In genomic region chr15:63969652-63970421, GRCh38 we compare ENCODE assay signal across 10 cellular contexts.
DNase-seq lines count a peak whose midpoint lies in the region; ATAC-seq, FAIRE-seq and TF ChIP-seq lines count a peak whose summit lies in the region.
"Had no signal": no experiment of that assay in that cellular context is flagged by ENCODE, and none has a peak within 500 bp of the region (broad histone marks: within the 10 kb centered on the region; RNA-seq: fewer than 3 reads in every experiment).

No MANE protein-coding gene starts in this region.

- H3K27ac Mint-ChIP-seq in activated CD4-positive, alpha-beta T cell treated with anti-CD3 and anti-CD28 coated beads, Interleukin-2, amount 10 ng/mL, durations not matched to agents 24 days and 14 days: peak overlapping the region; percentile 100
- H3K27ac Mint-ChIP-seq in activated CD8-positive, alpha-beta T cell treated with anti-CD3 and anti-CD28 coated beads, Interleukin-2, amount 10 ng/mL, durations not matched to agents 7 days and 5 days: peak overlapping the region; percentile 96

- H3K4me3 ChIP-seq in keratinocyte (ENCODE audit: control insufficient read depth in 2 of 3, extremely low read depth in 1 of 3, insufficient read depth in 2 of 3, low read depth in 1 of 3, low read length in 3 of 3) (no peak overlapping the region), stomach (no peak overlapping the region)
- H3K4me3 ChIP-seq: tibial nerve had no signal

- H3K4me1 ChIP-seq in keratinocyte (ENCODE audit: control insufficient read depth, extremely low read depth, insufficient read depth, low read length): peaks cover 6% of the 10 kb centered on the region
- peaks cover 19 to 38% (median 33%) of the 10 kb centered on the region in 4 donors for H3K4me1 ChIP-seq in stomach

- no peaks in the 10 kb centered on the region for H4K20me1 ChIP-seq in keratinocyte (ENCODE audit: control insufficient read depth, extremely low read depth, insufficient read depth, low read length)

- POLR2A ChIA-PET in activated CD8-positive, alpha-beta T cell treated with anti-CD3 and anti-CD28 coated beads, Interleukin-2, amount 10 ng/mL, durations not matched to agents 7 days and 5 days (lab: Charles Lee): interaction anchor here (0.6 to 1.5 kb wide), 2 partner anchors 11 to 126 kb away, joined by 3 to 5 read pairs; no protein-coding TSS in a partner anchor

- TF ChIP-seq CTCF in keratinocyte (optimal IDR thresholded peaks at IDR 0.05 in 1 of 3, IDR thresholded peaks at IDR 0.05 in 1 of 3, conservative IDR thresholded peaks at IDR 0.05 in 1 of 3; ENCODE audit: extremely low read depth in 1 of 3, insufficient read depth in 2 of 3, low read length in 3 of 3): no peak
- no peak for TF ChIP-seq CTCF in stomach (IDR thresholded peaks at IDR 0.05)

- peak; percentile 3 for ATAC-seq in activated CD8-positive, alpha-beta T cell treated with anti-CD3 and anti-CD28 coated beads, Interleukin-2, amount 10 ng/mL, durations not matched to agents 7 days and 5 days
- no peak for ATAC-seq in GM21825 (IDR thresholded peaks at IDR 0.05; ENCODE audit: unreplicated experiment)
- no peak for ATAC-seq in HG02885 (IDR thresholded peaks at IDR 0.05; ENCODE audit: poor library complexity, unreplicated experiment)

- H3K4me1 Mint-ChIP-seq in activated CD4-positive, alpha-beta T cell treated with anti-CD3 and anti-CD28 coated beads, Interleukin-2, amount 10 ng/mL, durations not matched to agents 24 days and 14 days: peaks cover 51% of the 10 kb centered on the region
- peaks cover 44% of the 10 kb centered on the region for H3K4me1 Mint-ChIP-seq in activated CD8-positive, alpha-beta T cell treated with anti-CD3 and anti-CD28 coated beads, Interleukin-2, amount 10 ng/mL, durations not matched to agents 7 days and 5 days (ENCODE audit: low read depth)

- no peaks in the 10 kb centered on the region for H3K36me3 ChIP-seq in keratinocyte (ENCODE audit: control insufficient read depth in 2 of 2, extremely low read depth in 1 of 2, insufficient read depth in 2 of 2, low read length in 2 of 2)
- peaks cover 0 to 8% (median 3%) of the 10 kb centered on the region in 4 donors for H3K36me3 ChIP-seq in stomach

- no peaks in the 10 kb centered on the region for H3K79me2 ChIP-seq in keratinocyte (ENCODE audit: control insufficient read depth, insufficient read depth, low read length)

- 77 to 100% (median 90%) methylated on average over 2 of the region's 2 CpGs for WGBS in stomach, 5 donors

- H3K4me2 ChIP-seq in keratinocyte (ENCODE audit: control insufficient read depth, extremely low read depth, insufficient read depth, low read depth, low read length): no peak overlapping the region

- H3K9ac ChIP-seq in keratinocyte (ENCODE audit: control insufficient read depth, extremely low read depth, insufficient read depth, low read length): no peak overlapping the region

- no peak overlapping the region for H2AFZ ChIP-seq in keratinocyte (ENCODE audit: control insufficient read depth, low read length)

- H3K27me3 ChIP-seq in keratinocyte (ENCODE audit: control insufficient read depth, extremely low read depth, insufficient read depth, low read length) (no peaks in the 10 kb centered on the region), stomach (no peaks in the 10 kb centered on the region)
- H3K27me3 ChIP-seq: tibial nerve had no signal

- peak; percentile 61 for DNase-seq in activated CD4-positive, alpha-beta T cell treated with anti-CD3 and anti-CD28 coated beads, Interleukin-2, amount 10 ng/mL, durations not matched to agents 24 days and 14 days
- no peak for DNase-seq in activated CD4-positive, alpha-beta T cell treated with anti-CD3 and anti-CD28 coated beads for 4 hours
- peak; percentile 19 for DNase-seq in activated CD8-positive, alpha-beta T cell treated with anti-CD3 and anti-CD28 coated beads, Interleukin-2, amount 10 ng/mL, durations not matched to agents 7 days and 5 days
- DNase-seq in keratinocyte (ENCODE audit: low read depth, low spot score) (no peak), stomach (peak; percentile 89), mesenteric fat pad (ENCODE audit: low spot score) (no peak)
- DNase-seq: NCI-H446 had no signal

- H3K4me3 Mint-ChIP-seq in activated CD4-positive, alpha-beta T cell treated with anti-CD3 and anti-CD28 coated beads, Interleukin-2, amount 10 ng/mL, durations not matched to agents 24 days and 14 days: peak overlapping the region; percentile 83
- H3K4me3 Mint-ChIP-seq in activated CD8-positive, alpha-beta T cell treated with anti-CD3 and anti-CD28 coated beads, Interleukin-2, amount 10 ng/mL, durations not matched to agents 7 days and 5 days: peak overlapping the region; percentile 68

- TF ChIP-seq POLR2A in stomach (IDR thresholded peaks at IDR 0.05): no peak

- TF ChIP-seq EP300 in stomach (IDR thresholded peaks at IDR 0.05): no peak

- intact Hi-C loops in activated CD4-positive, alpha-beta T cell treated with anti-CD3 and anti-CD28 coated beads, Interleukin-2, amount 10 ng/mL, durations not matched to agents 24 days and 14 days (cut with micrococcal nuclease): loop anchor here (1.0 to 2.0 kb wide), 3 partner anchors 31 to 137 kb away; partner anchors contain the start of gene HERC1
- intact Hi-C loops in stomach (cut with DNase I; ENCODE audit: low total_unique reads): no loop called here

- H3K36me3 Mint-ChIP-seq in activated CD4-positive, alpha-beta T cell treated with anti-CD3 and anti-CD28 coated beads, Interleukin-2, amount 10 ng/mL, durations not matched to agents 24 days and 14 days (ENCODE audit: low read depth): peaks cover 10% of the 10 kb centered on the region
- peaks cover 2% of the 10 kb centered on the region for H3K36me3 Mint-ChIP-seq in activated CD8-positive, alpha-beta T cell treated with anti-CD3 and anti-CD28 coated beads, Interleukin-2, amount 10 ng/mL, durations not matched to agents 7 days and 5 days (ENCODE audit: low read depth)

- H3K9me3 Mint-ChIP-seq in activated CD4-positive, alpha-beta T cell treated with anti-CD3 and anti-CD28 coated beads, Interleukin-2, amount 10 ng/mL, durations not matched to agents 24 days and 14 days: peaks cover 8% of the 10 kb centered on the region
- H3K9me3 Mint-ChIP-seq in activated CD8-positive, alpha-beta T cell treated with anti-CD3 and anti-CD28 coated beads, Interleukin-2, amount 10 ng/mL, durations not matched to agents 7 days and 5 days (ENCODE audit: insufficient read depth): no peaks in the 10 kb centered on the region

- H3K27ac ChIP-seq in keratinocyte (ENCODE audit: control insufficient read depth, insufficient read depth, low read length) (no peak overlapping the region), stomach (peak overlapping the region; percentile 63 to 79 (median 64))

- dilution Hi-C loops in keratinocyte (cut with MboI; ENCODE audit: extremely low pct_ligation_motif_present, low sequenced_read_pairs): no loop called here

- FAIRE-seq in keratinocyte (lab: Jason Lieb, UNC): peak; percentile 13

- CTCF ChIA-PET in activated CD8-positive, alpha-beta T cell treated with anti-CD3 and anti-CD28 coated beads, Interleukin-2, amount 10 ng/mL, durations not matched to agents 7 days and 5 days (lab: Charles Lee): interaction anchor here (0.7 to 4.9 kb wide), 7 partner anchors 10 to 217 kb away, joined by 3 to 53 read pairs (median 6); no protein-coding TSS in a partner anchor

- H3K9me3 ChIP-seq in keratinocyte (ENCODE audit: control insufficient read depth, low read depth, low read length): no peaks in the 10 kb centered on the region
- no peaks in the 10 kb centered on the region for H3K9me3 ChIP-seq in stomach

- H3K9me1 ChIP-seq in keratinocyte (ENCODE audit: control insufficient read depth, extremely low read depth, insufficient read depth, low read length): no peaks in the 10 kb centered on the region

- H3K27me3 Mint-ChIP-seq in activated CD4-positive, alpha-beta T cell treated with anti-CD3 and anti-CD28 coated beads, Interleukin-2, amount 10 ng/mL, durations not matched to agents 24 days and 14 days: no peaks in the 10 kb centered on the region
- H3K27me3 Mint-ChIP-seq in activated CD8-positive, alpha-beta T cell treated with anti-CD3 and anti-CD28 coated beads, Interleukin-2, amount 10 ng/mL, durations not matched to agents 7 days and 5 days (ENCODE audit: low read depth): no peaks in the 10 kb centered on the region

Comparison
In these comparisons a context has a peak if more than half of its experiments do, and no peak if none do; other contexts are left out.
1. DNase-seq: peak in activated CD4-positive, alpha-beta T cell treated with anti-CD3 and anti-CD28 coated beads, Interleukin-2, amount 10 ng/mL, durations not matched to agents 24 days and 14 days (single experiment), activated CD8-positive, alpha-beta T cell treated with anti-CD3 and anti-CD28 coated beads, Interleukin-2, amount 10 ng/mL, durations not matched to agents 7 days and 5 days (single experiment) and stomach (single experiment); none in activated CD4-positive, alpha-beta T cell treated with anti-CD3 and anti-CD28 coated beads for 4 hours (0 of 2), keratinocyte (single experiment) and mesenteric fat pad (single experiment).